Comparison of ENCODE assay signal across 10 cellular contexts in the genomic region with DNA sequence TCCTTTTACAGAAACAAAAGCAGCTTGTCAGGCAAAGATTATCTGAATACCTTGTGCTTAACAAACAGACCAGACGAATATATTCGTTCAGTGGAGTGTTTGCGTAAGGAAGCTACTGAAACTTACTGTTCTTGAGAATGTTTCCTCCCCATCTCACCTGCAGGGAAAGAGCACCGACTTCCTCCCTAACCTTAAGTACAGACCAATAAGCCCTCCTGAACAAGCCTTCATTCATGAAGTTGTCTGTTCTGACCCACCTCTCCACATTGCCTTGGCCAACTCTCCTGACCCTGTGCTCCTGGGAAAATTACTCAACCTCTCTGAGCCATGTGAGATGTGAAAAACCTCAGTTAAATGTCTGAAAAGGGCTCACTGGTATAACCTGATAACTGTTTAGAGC. TPM values are rescaled to one million over a fixed set of nuclear protein-coding genes. Genes with fewer than 3 reads are reported as not detected.
DNase-seq lines count a peak whose midpoint lies in the region; ATAC-seq and TF ChIP-seq lines count a peak whose summit lies in the region.
"Had no signal": no experiment of that assay in that cellular context is flagged by ENCODE, and none has a peak within 500 bp of the region (broad histone marks: within the 10 kb centered on the region; RNA-seq: fewer than 3 reads in every experiment).

No MANE protein-coding gene starts in this region.

- H3K9ac ChIP-seq in endodermal cell (ENCODE audit: extremely low read depth, low read length, poor library complexity, severe bottlenecking) = no peak overlapping the region

- peaks cover 11% of the 10 kb centered on the region for H3K36me3 Mint-ChIP-seq in activated T-cell treated with anti-CD3 and anti-CD28 coated beads, Interleukin-2, amount 50 U/mL, for 4 hours (ENCODE audit: insufficient read depth)
- H3K36me3 Mint-ChIP-seq in activated B cell treated with CpG ODN at 0.5 μM for 24 hours (ENCODE audit: low read depth) = no peaks in the 10 kb centered on the region
- peaks cover 0 to 3% (median 0%) of the 10 kb centered on the region in 3 donors for H3K36me3 Mint-ChIP-seq in immature natural killer cell
- no peaks in the 10 kb centered on the region for H3K36me3 Mint-ChIP-seq in endodermal cell (ENCODE audit: low read depth)

- H3K4me3 ChIP-seq in thymus (ENCODE audit: low read length) = no peak overlapping the region
- H3K4me3 ChIP-seq in endodermal cell (ENCODE audit: low read length) = no peak overlapping the region
- H3K4me3 ChIP-seq: heart left ventricle had no signal

- H3K27ac ChIP-seq in thymus (ENCODE audit: low read depth) = peak overlapping the region; percentile 6
- no peak overlapping the region for H3K27ac ChIP-seq in endodermal cell (ENCODE audit: low read depth, low read length)
- H3K27ac ChIP-seq: heart left ventricle had no signal

- intact Hi-C loops in activated B cell treated with CpG ODN at 0.5 μM for 24 hours (cut with micrococcal nuclease) = loop anchor here (2.0 kb wide), 1 partner anchor 75 kb away; no protein-coding TSS in a partner anchor

- no peaks in the 10 kb centered on the region for H3K27me3 Mint-ChIP-seq in activated T-cell treated with anti-CD3 and anti-CD28 coated beads, Interleukin-2, amount 50 U/mL, for 4 hours (ENCODE audit: low read depth)
- H3K27me3 Mint-ChIP-seq in activated B cell treated with CpG ODN at 0.5 μM for 24 hours (no peaks in the 10 kb centered on the region), immature natural killer cell (ENCODE audit: low read depth in 3 of 3) (peaks cover 0 to 3% (median 2%) of the 10 kb centered on the region in 3 donors), endodermal cell (ENCODE audit: insufficient read depth) (no peaks in the 10 kb centered on the region)

- H3K4me3 Mint-ChIP-seq in activated T-cell treated with anti-CD3 and anti-CD28 coated beads, Interleukin-2, amount 50 U/mL, for 4 hours = peak overlapping the region; percentile 35
- peak overlapping the region; percentile 61 for H3K4me3 Mint-ChIP-seq in activated B cell treated with CpG ODN at 0.5 μM for 24 hours
- peak overlapping the region; percentile 9 to 64 (median 46) for H3K4me3 Mint-ChIP-seq in immature natural killer cell
- no peak overlapping the region for H3K4me3 Mint-ChIP-seq in endodermal cell

- CTCF ChIA-PET in activated B cell treated with CpG ODN at 0.5 μM for 24 hours (lab: Charles Lee) = interaction anchor here (0.9 kb wide), 1 partner anchor 17 kb away, joined by 5 read pairs; no protein-coding TSS in a partner anchor

- H3K27me3 ChIP-seq in thymus (ENCODE audit: control insufficient read depth, insufficient read depth) (no peaks in the 10 kb centered on the region), endodermal cell (ENCODE audit: control insufficient read depth, insufficient read depth, low read length, poor library complexity, severe bottlenecking) (no peaks in the 10 kb centered on the region)
- H3K27me3 ChIP-seq: heart left ventricle had no signal

- WGBS in thymus = 75% methylated on average over 4 of the region's 4 CpGs
- WGBS in endodermal cell (ENCODE audit: insufficient coverage in 1 of 2, insufficient read length in 1 of 2), 2 experiments = 73 to 84% methylated on average over 3 to 4 of the region's 4 CpGs

- DNase-seq in activated T-cell treated with anti-CD3 and anti-CD28 coated beads, Interleukin-2, amount 50 U/mL, for 4 hours = no peak
- no peak for DNase-seq in activated T-cell treated with anti-CD3 and anti-CD28 coated beads for 4 hours
- no peak for DNase-seq in activated B cell treated with CpG ODN at 0.5 μM for 24 hours
- no peak for DNase-seq in immature natural killer cell
- DNase-seq in endodermal cell = no peak
- no peak for DNase-seq in foreskin melanocyte
- DNase-seq: GDM1, heart left ventricle had no signal

- peaks cover 58% of the 10 kb centered on the region for H3K4me1 Mint-ChIP-seq in activated T-cell treated with anti-CD3 and anti-CD28 coated beads, Interleukin-2, amount 50 U/mL, for 4 hours (ENCODE audit: low read depth)
- peaks cover 50% of the 10 kb centered on the region for H3K4me1 Mint-ChIP-seq in activated B cell treated with CpG ODN at 0.5 μM for 24 hours
- peaks cover 80 to 86% of the 10 kb centered on the region in 2 donors for H3K4me1 Mint-ChIP-seq in immature natural killer cell
- peaks cover 11% of the 10 kb centered on the region for H3K4me1 Mint-ChIP-seq in endodermal cell

- H3K9me3 ChIP-seq in thymus (ENCODE audit: control insufficient read depth) = no peaks in the 10 kb centered on the region
- no peaks in the 10 kb centered on the region for H3K9me3 ChIP-seq in endodermal cell (ENCODE audit: control insufficient read depth, low read length)
- H3K9me3 ChIP-seq: heart left ventricle had no signal

- H3K27ac Mint-ChIP-seq in activated B cell treated with CpG ODN at 0.5 μM for 24 hours (peak overlapping the region; percentile 87), immature natural killer cell (peak overlapping the region in 5 of 6 donors; percentile 6 to 40 (median 26)), endodermal cell (no peak overlapping the region)

- no peak for TF ChIP-seq CTCF in activated B cell treated with CpG ODN at 0.5 μM for 24 hours (IDR thresholded peaks at IDR 0.05)
- TF ChIP-seq CTCF in endodermal cell (conservative IDR thresholded peaks at IDR 0.05) = no peak

- H3K4me1 ChIP-seq in thymus (ENCODE audit: control insufficient read depth, insufficient read depth, low read length) (no peaks in the 10 kb centered on the region), endodermal cell (ENCODE audit: control insufficient read depth, insufficient read depth, low read length) (no peaks in the 10 kb centered on the region)

- H3K9me3 Mint-ChIP-seq in activated T-cell treated with anti-CD3 and anti-CD28 coated beads, Interleukin-2, amount 50 U/mL, for 4 hours = no peaks in the 10 kb centered on the region
- H3K9me3 Mint-ChIP-seq in activated B cell treated with CpG ODN at 0.5 μM for 24 hours (no peaks in the 10 kb centered on the region), immature natural killer cell (no peaks in the 10 kb centered on the region), endodermal cell (no peaks in the 10 kb centered on the region)

- H3K36me3 ChIP-seq in thymus (ENCODE audit: control insufficient read depth, insufficient read depth) (no peaks in the 10 kb centered on the region), endodermal cell (ENCODE audit: control insufficient read depth, insufficient read depth, low read length) (no peaks in the 10 kb centered on the region)
- H3K36me3 ChIP-seq: heart left ventricle had no signal

- POLR2A ChIA-PET in activated B cell treated with CpG ODN at 0.5 μM for 24 hours (lab: Charles Lee) = interaction anchor here (1.4 to 2.3 kb wide), 3 partner anchors 17 to 47 kb away, joined by 5 to 27 read pairs (median 6); no protein-coding TSS in a partner anchor

- ATAC-seq in activated T-cell treated with anti-CD3 and anti-CD28 coated beads, Interleukin-2, amount 50 U/mL, for 4 hours = no peak
- ATAC-seq in activated B cell treated with CpG ODN at 0.5 μM for 24 hours (ENCODE audit: low read depth) (no peak), HG02840 (IDR thresholded peaks at IDR 0.05; ENCODE audit: low FRiP score, unreplicated experiment) (no peak)

RNA-seq across cellular contexts. Expression of a gene that starts 35.2 kb away (rescaled TPM):
- 10 to 100 TPM; 24.9 to 31.9 (median 31.5) TPM for total RNA-seq in activated T-cell treated with anti-CD3 and anti-CD28 coated beads, Interleukin-2, amount 50 U/mL, for 4 hours
- total RNA-seq in activated B cell treated with CpG ODN at 0.5 μM for 24 hours (17.8 and 18.5 TPM in 2 replicates), endodermal cell (10 to 100 TPM; 22.3 to 31.5 TPM)
- polyA plus RNA-seq in immature natural killer cell (10 to 100 TPM in 1 of 3 donors, 1 to 10 TPM in 2; 5.8 to 11.5 (median 9.3) TPM), thymus (30.7 TPM)
- polyA plus RNA-seq in endodermal cell (2013, experiment 1 of 2) = 36.6 TPM
- 31.7 TPM for polyA plus RNA-seq in endodermal cell (2013, experiment 2 of 2)
